Comparison of ENCODE assay signal across 10 cellular contexts in the genomic region with DNA sequence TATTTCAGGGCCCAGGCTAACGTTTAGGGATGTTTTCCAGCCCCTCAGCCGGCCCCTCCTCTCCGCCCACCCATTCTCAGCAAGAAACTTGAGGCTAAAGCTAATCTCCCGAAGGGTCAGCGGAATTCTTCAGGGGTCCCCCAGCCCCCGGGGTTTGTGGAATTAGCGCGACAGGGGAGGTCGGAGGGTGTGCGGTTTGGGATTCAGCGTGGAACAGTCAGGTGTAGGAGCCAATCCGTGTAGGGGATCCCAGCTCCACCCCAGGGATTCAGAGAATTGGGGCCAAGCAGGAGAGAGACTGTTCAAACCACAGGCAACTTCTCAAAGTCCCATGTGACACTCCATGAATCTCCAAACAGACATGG. TPM values are rescaled to one million over a fixed set of nuclear protein-coding genes. Genes with fewer than 3 reads are reported as not detected.
DNase-seq lines count a peak whose midpoint lies in the region; ATAC-seq and TF ChIP-seq lines count a peak whose summit lies in the region.
"Had no signal": no experiment of that assay in that cellular context is flagged by ENCODE, and none has a peak within 500 bp of the region (broad histone marks: within the 10 kb centered on the region; RNA-seq: fewer than 3 reads in every experiment).

No MANE protein-coding gene starts in this region.

- no peak for TF ChIP-seq CTCF in HL-60 (IDR thresholded peaks at IDR 0.05; ENCODE audit: insufficient read depth, low read length)

- no peak overlapping the region; the same call in 1 of the 2 replicates for H3K27ac ChIP-seq in HL-60 (replicated peaks)
- H3K27ac ChIP-seq in SK-N-MC = no peak overlapping the region
- no peak overlapping the region for H3K27ac ChIP-seq in skeletal muscle tissue (ENCODE audit: low read depth, low read length)

- H3K9ac ChIP-seq in SK-N-MC (ENCODE audit: insufficient read length) (no peak overlapping the region), skeletal muscle tissue (ENCODE audit: low read depth in 1 of 3, low read length in 3 of 3) (peak overlapping the region in 2 of 3 donors; percentile 4 to 68)

- no peak for DNase-seq in HL-60 (ENCODE audit: low read depth in 1 of 2, low spot score in 1 of 2)
- no peak for DNase-seq in SK-N-MC (ENCODE audit: low read depth, low spot score)
- peak; percentile 12 for DNase-seq in glomerular visceral epithelial cell (ENCODE audit: extremely low spot score)
- DNase-seq in NK-92 (lab: John Stamatoyannopoulos, UW; ENCODE audit: unreplicated experiment) = no peak
- DNase-seq: activated B cell treated with CpG ODN at 0.5 μM for 24 hours, naive B cell had no signal

- H3K27me3 ChIP-seq in HL-60 (ENCODE audit: insufficient read depth, poor library complexity, severe bottlenecking) (no peaks in the 10 kb centered on the region), skeletal muscle tissue (ENCODE audit: control insufficient read depth in 3 of 3, insufficient read depth in 3 of 3, low read length in 3 of 3) (peaks cover 0 to 4% (median 2%) of the 10 kb centered on the region in 3 donors)

- peaks cover 11 to 21% (median 20%) of the 10 kb centered on the region in 3 donors for H3K4me1 ChIP-seq in skeletal muscle tissue (ENCODE audit: control insufficient read depth in 3 of 3, insufficient read depth in 3 of 3, low read length in 3 of 3)

- H3K9me3 ChIP-seq in SK-N-MC (ENCODE audit: low read depth, low read length) (no peaks in the 10 kb centered on the region), skeletal muscle tissue (ENCODE audit: control insufficient read depth in 3 of 3, low read length in 3 of 3) (no peaks in the 10 kb centered on the region)

- H3K36me3 ChIP-seq in SK-N-MC (ENCODE audit: insufficient read depth, low read length) = no peaks in the 10 kb centered on the region
- H3K36me3 ChIP-seq in skeletal muscle tissue (ENCODE audit: control insufficient read depth in 3 of 3, insufficient read depth in 3 of 3, low read length in 3 of 3) = no peaks in the 10 kb centered on the region

- H3K4me3 ChIP-seq in HL-60 (replicated peaks; ENCODE audit: insufficient read depth, low read length) (peak overlapping the region; percentile 63), SK-N-MC (peak overlapping the region; percentile 77), skeletal muscle tissue (ENCODE audit: low read length in 3 of 3) (peak overlapping the region; percentile 58 to 76 (median 65))

- no peak for ATAC-seq in HG02938 (IDR thresholded peaks at IDR 0.05; ENCODE audit: unreplicated experiment)
- no peak for ATAC-seq in GM18520 (IDR thresholded peaks at IDR 0.05; ENCODE audit: unreplicated experiment)
- no peak for ATAC-seq in activated CD4-positive, CD25-positive, alpha-beta regulatory T cell treated with anti-CD3 and anti-CD28 coated beads, Interleukin-2, amount 50 U/mL, for 24 hours

RNA-seq across cellular contexts. Expression of a gene that starts 1.7 kb away (rescaled TPM):
- 11.5 TPM for total RNA-seq in skeletal muscle tissue
- total RNA-seq: activated B cell treated with CpG ODN at 0.5 μM for 24 hours had no signal
